In genomic region chr10:34364253-34365037, GRCh38 we compare ENCODE assay signal across 29 cellular contexts.
DNase-seq lines count a peak whose midpoint lies in the region; ATAC-seq and TF ChIP-seq lines count a peak whose summit lies in the region.
"Had no signal": no experiment of that assay in that cellular context is flagged by ENCODE, and none has a peak within 500 bp of the region (broad histone marks: within the 10 kb centered on the region; RNA-seq: fewer than 3 reads in every experiment).

No MANE protein-coding gene starts in this region.

- in situ Hi-C loops in Caki2 (cut with HindIII; ENCODE audit: low pct_unique_long_range_greater_than_20kb, low sequenced_read_pairs): no loop called here

- H3K4me3 Mint-ChIP-seq in progenitor cell of endocrine pancreas (ENCODE audit: low read depth): no peak overlapping the region
- H3K4me3 Mint-ChIP-seq: activated naive CD8-positive, alpha-beta T cell treated with anti-CD3 and anti-CD28 coated beads, Interleukin-2, amount 50 U/mL, for 24 hours; CD8-positive, alpha-beta memory T cell; central memory CD8-positive, alpha-beta T cell; mesothelial cell of epicardium; T-helper 17 cell had no signal

- no peak for TF ChIP-seq CTCF in fibroblast of pulmonary artery (IDR thresholded peaks at IDR 0.05; ENCODE audit: low read length, missing control alignments)
- TF ChIP-seq CTCF in progenitor cell of endocrine pancreas (IDR thresholded peaks at IDR 0.05; ENCODE audit: unreplicated experiment): no peak

- H3K27me3 Mint-ChIP-seq in progenitor cell of endocrine pancreas: no peaks in the 10 kb centered on the region
- H3K27me3 Mint-ChIP-seq: activated naive CD8-positive, alpha-beta T cell treated with anti-CD3 and anti-CD28 coated beads, Interleukin-2, amount 50 U/mL, for 24 hours; CD8-positive, alpha-beta memory T cell; central memory CD8-positive, alpha-beta T cell; T-helper 17 cell had no signal

- no peaks in the 10 kb centered on the region for H3K4me1 Mint-ChIP-seq in progenitor cell of endocrine pancreas (ENCODE audit: low read depth)
- H3K4me1 Mint-ChIP-seq: activated naive CD8-positive, alpha-beta T cell treated with anti-CD3 and anti-CD28 coated beads, Interleukin-2, amount 50 U/mL, for 24 hours; central memory CD8-positive, alpha-beta T cell; mesothelial cell of epicardium; T-helper 17 cell had no signal

- DNase-seq in Caki2 (ENCODE audit: low read depth) (peak; percentile 69), M059J (ENCODE audit: low read depth) (peak; percentile 3), fibroblast of pulmonary artery (ENCODE audit: low read depth) (peak; percentile 16), progenitor cell of endocrine pancreas (ENCODE audit: low spot score, unreplicated experiment) (no peak), GM19238 (ENCODE audit: insufficient read length, low spot score) (no peak), DMS114 treated with DMSO at 0.1 percent for 48 hours (lab: John Stamatoyannopoulos, UW; ENCODE audit: unreplicated experiment) (no peak), HT-29 (ENCODE audit: low spot score) (no peak)
- DNase-seq: activated naive CD4-positive, alpha-beta T cell; activated naive CD8-positive, alpha-beta T cell treated with anti-CD3 and anti-CD28 coated beads, Interleukin-2, amount 50 U/mL, for 24 hours; BE2C; body of pancreas; CD8-positive, alpha-beta memory T cell; dermis blood vessel endothelial cell; GDM1; GM23248; left ventricle myocardium inferior; NCI-H1436 treated with DMSO at 0.1 percent for 48 hours; NCI-H2081 treated with DMSO at 0.1 percent for 48 hours; NCI-H2227 treated with DMSO at 0.1 percent for 48 hours; Right ventricle myocardium superior; stimulated activated CD4-positive, alpha-beta T cell treated with anti-CD3 and anti-CD28 coated beads, Interleukin-2, amount 100 ng/mL, for 48 hours; stomach; T-helper 17 cell; uterus had no signal

- peak overlapping the region; percentile 62 for H3K27ac Mint-ChIP-seq in progenitor cell of endocrine pancreas
- H3K27ac Mint-ChIP-seq: activated naive CD8-positive, alpha-beta T cell treated with anti-CD3 and anti-CD28 coated beads, Interleukin-2, amount 50 U/mL, for 24 hours; CD8-positive, alpha-beta memory T cell; mesothelial cell of epicardium; T-helper 17 cell had no signal

- H3K9me3 Mint-ChIP-seq in progenitor cell of endocrine pancreas (ENCODE audit: low read depth): no peaks in the 10 kb centered on the region
- H3K9me3 Mint-ChIP-seq: activated naive CD8-positive, alpha-beta T cell treated with anti-CD3 and anti-CD28 coated beads, Interleukin-2, amount 50 U/mL, for 24 hours; CD8-positive, alpha-beta memory T cell had no signal

- peaks cover 35% of the 10 kb centered on the region for H3K36me3 Mint-ChIP-seq in progenitor cell of endocrine pancreas (ENCODE audit: insufficient read depth)
- H3K36me3 Mint-ChIP-seq: CD8-positive, alpha-beta memory T cell had no signal

- ATAC-seq in HG03025 (IDR thresholded peaks at IDR 0.05; ENCODE audit: low FRiP score, unreplicated experiment): no peak
- ATAC-seq: activated naive CD8-positive, alpha-beta T cell treated with anti-CD3 and anti-CD28 coated beads, Interleukin-2, amount 50 U/mL, for 24 hours; body of pancreas; T-helper 17 cell had no signal

- no peak overlapping the region for H3K4me3 ChIP-seq in fibroblast of pulmonary artery (replicated peaks; ENCODE audit: low read depth, low read length)
- H3K4me3 ChIP-seq: body of pancreas, esophagus muscularis mucosa, GM23248, left ventricle myocardium inferior, right atrium auricular region, stomach, uterus had no signal

Comparison
In these comparisons a context has a peak if more than half of its experiments do, and no peak if none do; other contexts are left out.
1. DNase-seq: peak in Caki2 (single experiment), M059J (single experiment) and fibroblast of pulmonary artery (single experiment); none in progenitor cell of endocrine pancreas (single experiment), GM19238 (single experiment), DMS114 treated with DMSO at 0.1 percent for 48 hours (single experiment) and HT-29 (single experiment).